In genomic region chr2:3126686-3127278, GRCh38 we compare ENCODE assay signal across 13 cellular contexts.
A peak's percentile ranks its signal among the peaks of the same experiment; 100 is the strongest.
DNase-seq lines count a peak whose midpoint lies in the region; ATAC-seq and TF ChIP-seq lines count a peak whose summit lies in the region.
"Had no signal": no experiment of that assay in that cellular context is flagged by ENCODE, and none has a peak within 500 bp of the region (broad histone marks: within the 10 kb centered on the region; RNA-seq: fewer than 3 reads in every experiment).

No MANE protein-coding gene starts in this region.

- CTCF ChIA-PET in CD4-positive, alpha-beta memory T cell (lab: Charles Lee; ENCODE audit: partially characterized antibody), result interaction anchor here (1.0 kb wide), 1 partner anchor 9 kb away, joined by 6 read pairs; no protein-coding TSS in a partner anchor
- CTCF ChIA-PET in naive thymus-derived CD4-positive, alpha-beta T cell (lab: Charles Lee), result no interaction called here

- peak overlapping the region in 5 of 8 donors; percentile 63 to 81 (median 71) for H3K4me3 Mint-ChIP-seq in CD4-positive, alpha-beta memory T cell
- H3K4me3 Mint-ChIP-seq in naive thymus-derived CD4-positive, alpha-beta T cell, result peak overlapping the region in 5 of 10 donors; percentile 51 to 72 (median 53)
- H3K4me3 Mint-ChIP-seq: activated naive CD4-positive, alpha-beta T cell treated with anti-CD3 and anti-CD28 coated beads, Interleukin-2, amount 10 ng/mL, durations not matched to agents 7 days and 5 days had no signal

- no peak overlapping the region for H3K27ac ChIP-seq in CD4-positive, alpha-beta memory T cell (ENCODE audit: low read depth, low read length)
- no peak overlapping the region for H3K27ac ChIP-seq in naive thymus-derived CD4-positive, alpha-beta T cell (ENCODE audit: low read depth, low read length)
- H3K27ac ChIP-seq in adrenal gland, result peak overlapping the region in 1 of 5 donors; percentile 64

- H3K9me3 ChIP-seq in CD4-positive, alpha-beta memory T cell (ENCODE audit: control insufficient read depth in 1 of 2, low read length in 2 of 2), result no peaks in the 10 kb centered on the region
- H3K9me3 ChIP-seq in naive thymus-derived CD4-positive, alpha-beta T cell (ENCODE audit: control insufficient read depth in 2 of 3, low read length in 3 of 3), result no peaks in the 10 kb centered on the region
- H3K9me3 ChIP-seq in adrenal gland (replicated peaks in 1 of 3), result no peaks in the 10 kb centered on the region

- POLR2A ChIA-PET in CD4-positive, alpha-beta memory T cell (lab: Charles Lee; ENCODE audit: partially characterized antibody), result no interaction called here
- POLR2A ChIA-PET in naive thymus-derived CD4-positive, alpha-beta T cell (lab: Charles Lee), result no interaction called here

- H3K4me1 ChIP-seq in CD4-positive, alpha-beta memory T cell (ENCODE audit: insufficient read depth, low read length), result no peaks in the 10 kb centered on the region
- H3K4me1 ChIP-seq in naive thymus-derived CD4-positive, alpha-beta T cell (ENCODE audit: control insufficient read depth in 2 of 2, insufficient read depth in 2 of 2, low read length in 2 of 2), result no peaks in the 10 kb centered on the region
- no peaks in the 10 kb centered on the region for H3K4me1 ChIP-seq in adrenal gland (replicated peaks in 1 of 2)

- H3K27me3 Mint-ChIP-seq in CD4-positive, alpha-beta memory T cell, result peaks cover 0 to 6% of the 10 kb centered on the region in 2 donors
- peaks cover 0 to 15% (median 3%) of the 10 kb centered on the region in 5 donors for H3K27me3 Mint-ChIP-seq in naive thymus-derived CD4-positive, alpha-beta T cell
- H3K27me3 Mint-ChIP-seq: activated naive CD4-positive, alpha-beta T cell treated with anti-CD3 and anti-CD28 coated beads, Interleukin-2, amount 10 ng/mL, durations not matched to agents 7 days and 5 days had no signal

- 49 to 82% (median 66%) methylated on average over 14 of the region's 14 CpGs for WGBS in adrenal gland, 4 donors

- DNase-seq in CD4-positive, alpha-beta memory T cell, result no peak
- DNase-seq in dermis blood vessel endothelial cell (peak; percentile 66), adrenal gland (no peak)
- DNase-seq in naive thymus-derived CD4-positive, alpha-beta T cell, result no peak
- DNase-seq: activated CD4-positive, alpha-beta T cell treated with anti-CD3 and anti-CD28 coated beads, Interleukin-2, amount 50 U/mL, for 4 hours; activated naive CD4-positive, alpha-beta T cell treated with anti-CD3 and anti-CD28 coated beads, Interleukin-2, amount 10 ng/mL, durations not matched to agents 7 days and 5 days; GOT3; NCI-H526 treated with DMSO at 0.1 percent for 48 hours; substantia nigra had no signal

- no peaks in the 10 kb centered on the region for H3K27me3 ChIP-seq in CD4-positive, alpha-beta memory T cell (ENCODE audit: insufficient read depth, low read length)
- no peaks in the 10 kb centered on the region for H3K27me3 ChIP-seq in naive thymus-derived CD4-positive, alpha-beta T cell (ENCODE audit: control insufficient read depth in 2 of 2, insufficient read depth in 2 of 2, low read length in 2 of 2)
- no peaks in the 10 kb centered on the region for H3K27me3 ChIP-seq in adrenal gland

- intact Hi-C loops in CD4-positive, alpha-beta memory T cell (cut with micrococcal nuclease), result no loop called here
- intact Hi-C loops in naive thymus-derived CD4-positive, alpha-beta T cell (cut with micrococcal nuclease), result no loop called here
- intact Hi-C loops in adrenal gland (cut with DNase I), result no loop called here

- peaks cover 3 to 13% (median 4%) of the 10 kb centered on the region in 4 donors for H3K4me1 Mint-ChIP-seq in CD4-positive, alpha-beta memory T cell
- peaks cover 0 to 5% (median 0%) of the 10 kb centered on the region in 7 donors for H3K4me1 Mint-ChIP-seq in naive thymus-derived CD4-positive, alpha-beta T cell

- no peak for TF ChIP-seq POLR2A in adrenal gland (IDR thresholded peaks at IDR 0.05)

- H3K36me3 Mint-ChIP-seq in CD4-positive, alpha-beta memory T cell, result no peaks in the 10 kb centered on the region
- peaks cover 0 to 5% (median 0%) of the 10 kb centered on the region in 5 donors for H3K36me3 Mint-ChIP-seq in naive thymus-derived CD4-positive, alpha-beta T cell
- H3K36me3 Mint-ChIP-seq: activated naive CD4-positive, alpha-beta T cell treated with anti-CD3 and anti-CD28 coated beads, Interleukin-2, amount 10 ng/mL, durations not matched to agents 7 days and 5 days had no signal

- no peaks in the 10 kb centered on the region for H3K9me3 Mint-ChIP-seq in CD4-positive, alpha-beta memory T cell
- peaks cover 0 to 2% (median 0%) of the 10 kb centered on the region in 11 donors for H3K9me3 Mint-ChIP-seq in naive thymus-derived CD4-positive, alpha-beta T cell
- H3K9me3 Mint-ChIP-seq: activated naive CD4-positive, alpha-beta T cell treated with anti-CD3 and anti-CD28 coated beads, Interleukin-2, amount 10 ng/mL, durations not matched to agents 7 days and 5 days had no signal

- TF ChIP-seq CTCF in adrenal gland (IDR thresholded peaks at IDR 0.05), result no peak

- no peaks in the 10 kb centered on the region for H3K36me3 ChIP-seq in CD4-positive, alpha-beta memory T cell (ENCODE audit: insufficient read depth, low read length)
- no peaks in the 10 kb centered on the region for H3K36me3 ChIP-seq in naive thymus-derived CD4-positive, alpha-beta T cell (ENCODE audit: control insufficient read depth in 2 of 3, insufficient read depth in 3 of 3, low read length in 3 of 3)
- H3K36me3 ChIP-seq in adrenal gland (replicated peaks in 1 of 2), result no peaks in the 10 kb centered on the region

- no peak overlapping the region for H3K4me3 ChIP-seq in CD4-positive, alpha-beta memory T cell (ENCODE audit: low read length in 2 of 2)
- no peak overlapping the region for H3K4me3 ChIP-seq in naive thymus-derived CD4-positive, alpha-beta T cell (ENCODE audit: low read length)
- no peak overlapping the region for H3K4me3 ChIP-seq in adrenal gland

- H3K27ac Mint-ChIP-seq in CD4-positive, alpha-beta memory T cell, result peak overlapping the region; percentile 44 to 85 (median 66)
- peak overlapping the region in 5 of 9 donors; percentile 36 to 85 (median 62) for H3K27ac Mint-ChIP-seq in naive thymus-derived CD4-positive, alpha-beta T cell

- ATAC-seq in HG02852 (IDR thresholded peaks at IDR 0.05; ENCODE audit: unreplicated experiment) (peak; percentile 6), GM19397 (IDR thresholded peaks at IDR 0.05; ENCODE audit: unreplicated experiment) (no peak), GM21360 (IDR thresholded peaks at IDR 0.05; ENCODE audit: unreplicated experiment) (no peak), HG03025 (IDR thresholded peaks at IDR 0.05; ENCODE audit: low FRiP score, unreplicated experiment) (no peak)
- ATAC-seq in naive thymus-derived CD4-positive, alpha-beta T cell, result peak; percentile 15

Comparison
In these comparisons a context has a peak if more than half of its experiments do, and no peak if none do; other contexts are left out.
1. ATAC-seq: peak in HG02852 (single experiment) and naive thymus-derived CD4-positive, alpha-beta T cell (single experiment); none in GM19397 (single experiment), GM21360 (single experiment) and HG03025 (single experiment).